In the genomic region with DNA sequence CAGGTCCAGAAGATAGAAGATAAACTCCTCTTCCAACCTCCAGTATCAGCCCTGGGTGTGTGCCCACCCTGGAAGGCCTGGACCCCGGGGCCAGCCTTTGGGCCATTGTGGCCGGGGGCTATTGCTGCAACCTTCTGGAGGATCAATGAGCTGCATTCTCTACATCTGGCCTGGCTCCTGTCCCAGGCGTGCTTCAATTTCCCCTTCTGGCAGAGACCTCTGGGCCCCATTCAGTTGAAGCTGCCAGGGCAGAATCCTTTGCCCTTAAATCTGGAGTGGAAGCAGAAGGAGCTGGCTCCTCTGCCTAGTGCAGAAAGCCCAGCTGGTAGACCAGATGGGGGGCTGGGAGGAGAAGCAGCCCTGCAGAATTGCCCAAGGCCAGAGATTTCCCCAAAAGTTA, we compare ENCODE assay signal across 20 cellular contexts. TPM values are rescaled to one million over a fixed set of nuclear protein-coding genes. Genes with fewer than 3 reads are reported as not detected.
"Had no signal": no experiment of that assay in that cellular context is flagged by ENCODE, and none has a peak within 500 bp of the region (broad histone marks: within the 10 kb centered on the region; RNA-seq: fewer than 3 reads in every experiment).

No MANE protein-coding gene starts in this region.

- H3K36me3 ChIP-seq: colonic mucosa had no signal

- H3K36me3 Mint-ChIP-seq: activated naive CD8-positive, alpha-beta T cell had no signal

- DNase-seq: activated B cell treated with CpG ODN at 0.5 μM for 24 hours; activated CD4-positive, alpha-beta T cell treated with anti-CD3 and anti-CD28 coated beads for 48 hours; activated CD8-positive, alpha-beta memory T cell treated with anti-CD3 and anti-CD28 coated beads, Interleukin-2, amount 50 U/mL, for 4 hours; activated CD8-positive, alpha-beta T cell treated with anti-CD3 and anti-CD28 coated beads for 36 hours; activated gamma-delta T cell; activated T-cell treated with anti-CD3 and anti-CD28 coated beads, Interleukin-2, amount 50 U/mL, for 72 hours; amniotic stem cell; central memory CD4-positive, alpha-beta T cell; colonic mucosa; effector CD4-positive, alpha-beta T cell; left colon; lower lobe of right lung; small intestine; stimulated activated naive CD8-positive, alpha-beta T cell treated with anti-CD3 and anti-CD28 coated beads, Interleukin-15, Interleukin-2, amounts not matched to agents 100 U/mL and 50 U/mL, for 24 hours; trophoblast cell had no signal

- H3K27ac Mint-ChIP-seq: activated B cell treated with CpG ODN at 0.5 μM for 24 hours; activated CD8-positive, alpha-beta T cell treated with anti-CD3 and anti-CD28 coated beads for 36 hours; activated naive CD8-positive, alpha-beta T cell; activated T-cell treated with anti-CD3 and anti-CD28 coated beads, Interleukin-2, amount 50 U/mL, for 72 hours; progenitor cell of endocrine pancreas had no signal

- H3K9me3 ChIP-seq: colonic mucosa, lower lobe of right lung, right atrium auricular region had no signal

- ATAC-seq: activated CD8-positive, alpha-beta T cell treated with anti-CD3 and anti-CD28 coated beads for 36 hours; activated T-cell treated with anti-CD3 and anti-CD28 coated beads, Interleukin-2, amount 50 U/mL, for 72 hours; left colon; lower lobe of right lung; stimulated activated naive CD8-positive, alpha-beta T cell treated with anti-CD3 and anti-CD28 coated beads, Interleukin-15, Interleukin-2, amounts not matched to agents 100 U/mL and 50 U/mL, for 24 hours had no signal

- H3K4me1 Mint-ChIP-seq: activated B cell treated with CpG ODN at 0.5 μM for 24 hours had no signal

- FAIRE-seq: endothelial cell of umbilical vein, small intestine had no signal

- H3K4me3 ChIP-seq: colonic mucosa, lower lobe of right lung, right atrium auricular region had no signal

- H3K27me3 Mint-ChIP-seq: progenitor cell of endocrine pancreas had no signal

- H3K4me1 ChIP-seq: colonic mucosa had no signal

- H3K9me3 Mint-ChIP-seq: activated B cell treated with CpG ODN at 0.5 μM for 24 hours; activated CD8-positive, alpha-beta T cell treated with anti-CD3 and anti-CD28 coated beads for 36 hours; activated T-cell treated with anti-CD3 and anti-CD28 coated beads, Interleukin-2, amount 50 U/mL, for 72 hours had no signal

- H3K27ac ChIP-seq: colonic mucosa, lower lobe of right lung, right atrium auricular region had no signal

- H3K27me3 ChIP-seq: colonic mucosa, right atrium auricular region had no signal

- H3K4me3 Mint-ChIP-seq: activated B cell treated with CpG ODN at 0.5 μM for 24 hours; activated CD8-positive, alpha-beta T cell treated with anti-CD3 and anti-CD28 coated beads for 36 hours; activated naive CD8-positive, alpha-beta T cell; activated T-cell treated with anti-CD3 and anti-CD28 coated beads, Interleukin-2, amount 50 U/mL, for 72 hours had no signal

RNA-seq across cellular contexts. Expression of gene CBLN3, which starts 20.7 kb away (rescaled TPM):
- polyA plus RNA-seq: neural cell had no signal
